8 cellular contexts compared by ENCODE assay signal in the genomic region with DNA sequence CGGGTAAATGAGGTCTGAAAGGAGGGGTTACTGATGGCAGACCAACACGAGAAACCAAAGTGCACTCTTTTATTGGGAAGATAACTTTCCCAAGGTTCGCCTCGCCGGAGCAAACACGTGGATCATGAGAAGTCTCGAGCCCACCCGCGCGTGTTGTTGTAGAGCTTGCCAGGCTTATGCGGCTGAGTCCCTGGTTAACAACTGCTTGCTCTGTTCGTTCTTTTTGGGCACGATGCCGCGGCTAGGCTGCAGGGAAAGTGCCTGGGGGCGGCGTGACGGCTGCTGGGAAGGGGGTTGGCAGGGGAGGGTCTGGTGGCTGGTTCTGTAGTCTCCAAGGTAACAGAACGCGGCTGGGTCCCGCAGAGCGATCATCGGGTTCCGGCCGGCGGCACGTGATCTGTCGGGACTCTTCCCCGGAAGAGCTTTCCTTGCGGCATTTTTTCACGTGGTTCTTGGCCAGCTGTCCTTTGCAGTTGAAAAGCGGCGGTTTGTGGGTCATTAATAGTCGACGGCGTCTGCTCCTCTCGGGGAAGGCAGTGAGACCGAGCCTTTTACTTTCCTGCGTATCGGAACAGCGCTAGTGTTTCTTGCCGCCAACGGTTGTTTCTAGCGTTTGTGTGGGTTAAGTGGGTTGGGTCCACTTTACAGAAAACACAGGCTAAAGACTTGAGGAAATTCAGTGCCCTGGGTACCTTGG. TPM values are rescaled to one million over a fixed set of nuclear protein-coding genes. Genes with fewer than 3 reads are reported as not detected.
A peak's percentile ranks its signal among the peaks of the same experiment; 100 is the strongest.
DNase-seq lines count a peak whose midpoint lies in the region; ATAC-seq and TF ChIP-seq lines count a peak whose summit lies in the region.

No MANE protein-coding gene starts in this region.

- peak overlapping the region; percentile 35 for H2BK120ac ChIP-seq in IMR-90 (ENCODE audit: low read depth, low read length)

- peak overlapping the region; percentile 1 for H2BK5ac ChIP-seq in IMR-90 (ENCODE audit: low read depth, low read length, poor library complexity, severe bottlenecking)

- no peaks in the 10 kb centered on the region for H3K27me3 ChIP-seq in IMR-90 (ENCODE audit: control insufficient read depth, insufficient read depth, low read length)
- H3K27me3 ChIP-seq in RWPE2 (ENCODE audit: insufficient read depth, poor library complexity, severe bottlenecking) = no peaks in the 10 kb centered on the region

- H3K4me2 ChIP-seq in IMR-90 (ENCODE audit: low read depth, low read length) = peak overlapping the region; percentile 86

- H3K56ac ChIP-seq in IMR-90 (ENCODE audit: extremely low read depth, insufficient read depth, low read length) = peak overlapping the region; percentile 21

- peak overlapping the region; percentile 63 for H3K9ac ChIP-seq in IMR-90 (ENCODE audit: low read depth, low read length)

- H3K4me3 ChIP-seq in IMR-90 (ENCODE audit: insufficient read depth, low read depth, low read length) = peak overlapping the region; percentile 64
- H3K4me3 ChIP-seq in RWPE2 (ENCODE audit: severe bottlenecking) = peak overlapping the region; percentile 35
- peak overlapping the region; percentile 76 for H3K4me3 ChIP-seq in fibroblast of the aortic adventitia (ENCODE audit: low read depth, low read length)

- H3K14ac ChIP-seq in IMR-90 (replicated peaks; ENCODE audit: low read depth, low read length) = peak overlapping the region; percentile 92

- peak overlapping the region; percentile 95 for H3K4me3 Mint-ChIP-seq in natural killer cell
- peak overlapping the region; percentile 88 for H3K4me3 Mint-ChIP-seq in stimulated activated memory B cell treated with anti-CD40 and anti-IgM and Interleukin-4, amounts not matched to agents 10 μg/mL and 1 μg/mL and 100 μg/mL, for 72 hours

- no peaks in the 10 kb centered on the region for H3K36me3 ChIP-seq in IMR-90 (ENCODE audit: control insufficient read depth, insufficient read depth, low read length)
- no peaks in the 10 kb centered on the region for H3K36me3 ChIP-seq in RWPE2 (ENCODE audit: low read depth)

- TF ChIP-seq RAD21 in IMR-90 (IDR thresholded peaks at IDR 0.05; ENCODE audit: low read length) = no peak

- no peaks in the 10 kb centered on the region for H3K27me3 Mint-ChIP-seq in natural killer cell (ENCODE audit: low read depth in 2 of 2)
- no peaks in the 10 kb centered on the region for H3K27me3 Mint-ChIP-seq in stimulated activated memory B cell treated with anti-CD40 and anti-IgM and Interleukin-4, amounts not matched to agents 10 μg/mL and 1 μg/mL and 100 μg/mL, for 72 hours

- no peaks in the 10 kb centered on the region for H3K36me3 Mint-ChIP-seq in natural killer cell
- H3K36me3 Mint-ChIP-seq in stimulated activated memory B cell treated with anti-CD40 and anti-IgM and Interleukin-4, amounts not matched to agents 10 μg/mL and 1 μg/mL and 100 μg/mL, for 72 hours = no peaks in the 10 kb centered on the region

- peaks cover 0 to 3% of the 10 kb centered on the region in 2 donors for H3K9me3 Mint-ChIP-seq in natural killer cell
- no peaks in the 10 kb centered on the region for H3K9me3 Mint-ChIP-seq in stimulated activated memory B cell treated with anti-CD40 and anti-IgM and Interleukin-4, amounts not matched to agents 10 μg/mL and 1 μg/mL and 100 μg/mL, for 72 hours

- peak overlapping the region; percentile 85 for H3K4ac ChIP-seq in IMR-90 (ENCODE audit: low read depth, low read length)

- 1% methylated on average over 18 of the region's 44 CpGs; no CpG with 5 or more reads in 1 of the 2 experiments for WGBS in IMR-90 (ENCODE audit: extremely low coverage in 2 of 2, insufficient read length in 1 of 2), 2 experiments

- H3K23ac ChIP-seq in IMR-90 (ENCODE audit: low read depth, low read length) = peak overlapping the region; percentile 98

- H3K27ac ChIP-seq in IMR-90 (ENCODE audit: insufficient read depth, low read length) (peak overlapping the region; percentile 44), RWPE2 (ENCODE audit: poor library complexity, severe bottlenecking) (peak overlapping the region; percentile 69)

- TF ChIP-seq CTCF in IMR-90 (conservative IDR thresholded peaks at IDR 0.05; ENCODE audit: low read depth, low read length) = no peak
- no peak for TF ChIP-seq CTCF in RWPE2 (IDR thresholded peaks at IDR 0.05; ENCODE audit: poor library complexity, severe bottlenecking)
- no peak for TF ChIP-seq CTCF in fibroblast of the aortic adventitia (IDR thresholded peaks at IDR 0.05; ENCODE audit: insufficient read depth, low read length)
- no peak for TF ChIP-seq CTCF in natural killer cell (IDR thresholded peaks at IDR 0.05)

- peak overlapping the region; percentile 51; the same call in 1 of the 2 replicates for H2BK20ac ChIP-seq in IMR-90 (ENCODE audit: low read depth, low read length)

- H3K27ac Mint-ChIP-seq in natural killer cell = peak overlapping the region; percentile 96 to 97
- H3K27ac Mint-ChIP-seq in stimulated activated memory B cell treated with anti-CD40 and anti-IgM and Interleukin-4, amounts not matched to agents 10 μg/mL and 1 μg/mL and 100 μg/mL, for 72 hours = peak overlapping the region; percentile 92

- peaks cover 8% of the 10 kb centered on the region; the same call in 1 of the 2 replicates for H3K9me1 ChIP-seq in IMR-90 (ENCODE audit: insufficient read depth, low read length)

- peak overlapping the region; percentile 80 for H2AK5ac ChIP-seq in IMR-90 (ENCODE audit: low read depth, low read length)

- peak overlapping the region; percentile 26 for H4K91ac ChIP-seq in IMR-90 (ENCODE audit: insufficient read depth, low read depth, low read length)

- no peaks in the 10 kb centered on the region for H3K9me3 ChIP-seq in IMR-90 (ENCODE audit: control insufficient read depth, insufficient read depth, low read length)
- no peaks in the 10 kb centered on the region for H3K9me3 ChIP-seq in RWPE2 (ENCODE audit: severe bottlenecking)

- 0 out of 2 replicates have a peak overlapping the region, but pooled peaks have one; percentile 0 for H4K5ac ChIP-seq in IMR-90 (ENCODE audit: low read depth, low read length)

- CTCF ChIA-PET in IMR-90 (lab: Yijun Ruan, JAX) = no interaction called here

- POLR2A ChIA-PET in IMR-90 (lab: Charles Lee; ENCODE audit: unreplicated experiment) = no interaction called here

- dilution Hi-C loops in IMR-90 (cut with HindIII; ENCODE audit: low sequenced_read_pairs, unreplicated experiment) = no loop called here

- H3K4me1 ChIP-seq in IMR-90 (ENCODE audit: control insufficient read depth, insufficient read depth, low read length) (peaks cover 9% of the 10 kb centered on the region), RWPE2 (ENCODE audit: insufficient read depth, poor library complexity, severe bottlenecking) (peaks cover 32% of the 10 kb centered on the region)

- H2AK9ac ChIP-seq in IMR-90 (replicated peaks; ENCODE audit: low read depth, low read length, poor library complexity) = peak overlapping the region; percentile 59

- H4K20me1 ChIP-seq in IMR-90 (ENCODE audit: insufficient read depth, low read length) = peaks cover 36% of the 10 kb centered on the region

- intact Hi-C loops in IMR-90 (cut with micrococcal nuclease) (loop anchor here (1.0 to 5.0 kb wide), 2 partner anchors 39 to 54 kb away; no protein-coding TSS in a partner anchor), natural killer cell (cut with micrococcal nuclease) (loop anchor here (5.0 kb wide), 1 partner anchor 111 kb away; a partner anchor contains a TSS)

- DNase-seq in NCI-H1417 (lab: John Stamatoyannopoulos, UW) (peak; percentile 51 to 76 (median 66)), NCI-H1417 treated with DMSO at 0.1 percent for 48 hours (lab: John Stamatoyannopoulos, UW) (no peak), IMR-90 (peak; percentile 82), RWPE2 (ENCODE audit: low spot score) (peak; percentile 84), fibroblast of the aortic adventitia (ENCODE audit: low read depth) (peak; percentile 70), natural killer cell (peak; percentile 70)
- peak; percentile 54 for DNase-seq in activated effector memory CD4-positive, alpha-beta T cell treated with Interleukin-2 at 50 U/mL for 16 hours

- H3K4me1 Mint-ChIP-seq in natural killer cell = peaks cover 28 to 35% of the 10 kb centered on the region in 2 donors
- peaks cover 50% of the 10 kb centered on the region for H3K4me1 Mint-ChIP-seq in stimulated activated memory B cell treated with anti-CD40 and anti-IgM and Interleukin-4, amounts not matched to agents 10 μg/mL and 1 μg/mL and 100 μg/mL, for 72 hours

- TF ChIP-seq POLR2A in IMR-90 (IDR thresholded peaks at IDR 0.05; ENCODE audit: low read depth, low read length) = no peak

- in situ Hi-C loops in IMR-90 (cut with MboI; ENCODE audit: low sequenced_read_pairs) = no loop called here

- H2BK15ac ChIP-seq in IMR-90 (ENCODE audit: low read depth, low read length) = peak overlapping the region; percentile 27; the same call in 1 of the 3 replicates

- peak overlapping the region; percentile 82 to 100 for H4K8ac ChIP-seq in IMR-90 (ENCODE audit: low read depth in 2 of 2, low read length in 2 of 2)

- no TSS peak for BruUV-seq in IMR-90 (replicated peaks; lab: Mats Ljungman, UMichigan)

- H3K79me1 ChIP-seq in IMR-90 (ENCODE audit: low read depth in 1 of 2, low read length in 2 of 2) = peaks cover 17 to 44% of the 10 kb centered on the region in 2 experiments; a peak in 3 of 4 replicates

- no peak overlapping the region; the same call in 1 of the 2 replicates for H3K18ac ChIP-seq in IMR-90 (ENCODE audit: low read depth, low read length)

- peak; percentile 36 for ATAC-seq in IMR-90 (ENCODE audit: low read depth)
- ATAC-seq in RWPE2 (ENCODE audit: low read depth) = peak; percentile 20
- ATAC-seq in natural killer cell = peak; percentile 27 to 51 (median 39)
- ATAC-seq in stimulated activated memory B cell treated with anti-CD40 and anti-IgM and Interleukin-4, amounts not matched to agents 10 μg/mL and 1 μg/mL and 100 μg/mL, for 72 hours = peak; percentile 57

- peak overlapping the region; percentile 90 for H2AFZ ChIP-seq in IMR-90 (replicated peaks; ENCODE audit: low read length, poor library complexity)

TF ChIP-seq in IMR-90, 13 proteins besides CTCF, POLR2A, EP300 and RAD21 (continues in another document):
- no peak for TF ChIP-seq NFE2L2 (IDR thresholded peaks at IDR 0.05; ENCODE audit: low read depth, low read length)
- peak; percentile 91 for TF ChIP-seq MXI1 (IDR thresholded peaks at IDR 0.05; ENCODE audit: borderline replicate concordance, low read depth, low read length)
- peak; percentile 17; the same call in 1 of the 2 replicates for TF ChIP-seq MAZ (IDR thresholded peaks at IDR 0.05; ENCODE audit: borderline replicate concordance, low read depth, low read length)
- no peak for TF ChIP-seq FOS (IDR thresholded peaks at IDR 0.05; ENCODE audit: low read depth, low read length)
- TF ChIP-seq MAFK (IDR thresholded peaks at IDR 0.05; ENCODE audit: low read depth, low read length) = no peak
- peak; percentile 88 for TF ChIP-seq BHLHE40 (IDR thresholded peaks at IDR 0.05; ENCODE audit: low read depth, low read length)
- TF ChIP-seq RCOR1 (IDR thresholded peaks at IDR 0.05; ENCODE audit: insufficient replicate concordance, low read length) = peak; percentile 24

RNA-seq across cellular contexts. Expression of a gene that starts 1.5 kb away (rescaled TPM):
- total RNA-seq in IMR-90 (2012; rRNA removed) (38.0 and 48.3 TPM in 2 replicates), fibroblast of the aortic adventitia (ENCODE audit: low replicate concordance) (49.2 and 64.6 TPM in 2 replicates), natural killer cell (10 to 100 TPM; 54.9 to 75.0 (median 71.3) TPM)
- 3.0 and 3.2 TPM in 2 replicates for polyA plus RNA-seq in IMR-90 (2012; rRNA removed)
- 0.75 and 1.0 TPM in 2 replicates for polyA plus RNA-seq in IMR-90 (2012; cell fraction: cytosol; rRNA removed)
- polyA plus RNA-seq in IMR-90 (2012; cell fraction: nucleus; rRNA removed; ENCODE audit: low replicate concordance) = 1.3 and 5.8 TPM in 2 replicates
